Comparison of ENCODE assay signal across 8 cellular contexts in genomic region chr2:20103514-20103913, GRCh38. TPM values are rescaled to one million over a fixed set of nuclear protein-coding genes. Genes with fewer than 3 reads are reported as not detected.
DNase-seq lines count a peak whose midpoint lies in the region; ATAC-seq and TF ChIP-seq lines count a peak whose summit lies in the region.

No MANE protein-coding gene starts in this region.

- H3K4me3 ChIP-seq in left lung (no peak overlapping the region), esophagus squamous epithelium (no peak overlapping the region)

- TF ChIP-seq POLR2A in esophagus squamous epithelium (IDR thresholded peaks at IDR 0.05): no peak

- H3K27me3 ChIP-seq in left lung: peaks cover 0 to 12% of the 10 kb centered on the region in 2 donors
- H3K27me3 ChIP-seq in esophagus squamous epithelium: peaks cover 0 to 10% (median 0%) of the 10 kb centered on the region in 4 donors

- TF ChIP-seq EP300 in Ishikawa (IDR thresholded peaks at IDR 0.05; ENCODE audit: borderline replicate concordance): no peak

- peaks cover 0 to 6% of the 10 kb centered on the region in 2 donors for H3K4me1 ChIP-seq in left lung
- peaks cover 0 to 42% (median 3%) of the 10 kb centered on the region in 3 donors for H3K4me1 ChIP-seq in esophagus squamous epithelium

- intact Hi-C loops in left lung (cut with DNase I): no loop called here
- intact Hi-C loops in esophagus squamous epithelium (cut with DNase I): no loop called here

- peak; percentile 45 for TF ChIP-seq RAD21 in Ishikawa (IDR thresholded peaks at IDR 0.05; ENCODE audit: low read depth)

- TF ChIP-seq CTCF in left lung (IDR thresholded peaks at IDR 0.05) (no peak), esophagus squamous epithelium (IDR thresholded peaks at IDR 0.05) (peak in 3 of 6 experiments; percentile 47 to 69 (median 49))

- DNase-seq in Caki2 (ENCODE audit: low read depth) (peak; percentile 12), SW480 (ENCODE audit: low spot score) (peak; percentile 55), left lung (no peak), amygdala (lab: John Stamatoyannopoulos, UW) (no peak), esophagus squamous epithelium (lab: John Stamatoyannopoulos, UW) (no peak), anterior cingulate cortex (lab: John Stamatoyannopoulos, UW) (no peak), kidney glomerular epithelial cell (lab: John Stamatoyannopoulos, UW) (no peak)

- no peaks in the 10 kb centered on the region for H3K36me3 ChIP-seq in left lung
- no peaks in the 10 kb centered on the region for H3K36me3 ChIP-seq in esophagus squamous epithelium

- ATAC-seq in left lung: peak; percentile 22

- in situ Hi-C loops in Caki2 (cut with HindIII; ENCODE audit: low pct_unique_long_range_greater_than_20kb, low sequenced_read_pairs): no loop called here

- no peak overlapping the region for H3K27ac ChIP-seq in left lung
- H3K27ac ChIP-seq in esophagus squamous epithelium: no peak overlapping the region

- H3K9me3 ChIP-seq in left lung: no peaks in the 10 kb centered on the region
- H3K9me3 ChIP-seq in esophagus squamous epithelium: peaks cover 0 to 12% (median 0%) of the 10 kb centered on the region in 3 donors

- WGBS in esophagus squamous epithelium, 2 donors: 61 to 72% methylated on average over 2 of the region's 2 CpGs

TF ChIP-seq in Ishikawa, 13 proteins besides CTCF, POLR2A, EP300 and RAD21:
- TF ChIP-seq TEAD4 (IDR thresholded peaks at IDR 0.05) (no peak), NFIC (IDR thresholded peaks at IDR 0.05) (no peak), CREB1 (IDR thresholded peaks at IDR 0.05; ENCODE audit: low read depth) (no peak), REST (IDR thresholded peaks at IDR 0.05; ENCODE audit: low read depth) (no peak), USF1 (IDR thresholded peaks at IDR 0.05) (no peak), CEBPB (IDR thresholded peaks at IDR 0.05) (no peak), ZBTB7A (IDR thresholded peaks at IDR 0.05; ENCODE audit: low read depth) (no peak), EGR1 (IDR thresholded peaks at IDR 0.05) (no peak), TCF12 (IDR thresholded peaks at IDR 0.05; ENCODE audit: low read depth) (no peak), TAF1 (IDR thresholded peaks at IDR 0.05; ENCODE audit: low read depth) (no peak), FOXM1 (IDR thresholded peaks at IDR 0.05; ENCODE audit: borderline replicate concordance, low read depth) (no peak), MAX (IDR thresholded peaks at IDR 0.05) (no peak), YY1 (IDR thresholded peaks at IDR 0.05; ENCODE audit: low read depth) (no peak)

RNA-seq across cellular contexts. Expression of gene LAPTM4A, which starts 52.1 kb away (rescaled TPM):
- total RNA-seq in Caki2 (2014; rRNA removed; shearing (Covaris generic); ENCODE audit: low replicate concordance): 143 and 161 TPM in 2 replicates
- total RNA-seq in left lung: 100 to 1,000 TPM; 220 to 300 TPM
- 100 to 1,000 TPM in 2 of 4 donors, 10 to 100 TPM in 2; 71.0 to 144 (median 98.2) TPM for total RNA-seq in esophagus squamous epithelium

Comparison
In these comparisons a context has a peak if more than half of its experiments do, and no peak if none do; other contexts are left out.
1. DNase-seq: peak in Caki2 (single experiment) and SW480 (single experiment); none in left lung (0 of 2), amygdala (0 of 56), esophagus squamous epithelium (single experiment), anterior cingulate cortex (0 of 58) and kidney glomerular epithelial cell (single experiment).